ENCODE assay signal across 16 cellular contexts in the genomic region with DNA sequence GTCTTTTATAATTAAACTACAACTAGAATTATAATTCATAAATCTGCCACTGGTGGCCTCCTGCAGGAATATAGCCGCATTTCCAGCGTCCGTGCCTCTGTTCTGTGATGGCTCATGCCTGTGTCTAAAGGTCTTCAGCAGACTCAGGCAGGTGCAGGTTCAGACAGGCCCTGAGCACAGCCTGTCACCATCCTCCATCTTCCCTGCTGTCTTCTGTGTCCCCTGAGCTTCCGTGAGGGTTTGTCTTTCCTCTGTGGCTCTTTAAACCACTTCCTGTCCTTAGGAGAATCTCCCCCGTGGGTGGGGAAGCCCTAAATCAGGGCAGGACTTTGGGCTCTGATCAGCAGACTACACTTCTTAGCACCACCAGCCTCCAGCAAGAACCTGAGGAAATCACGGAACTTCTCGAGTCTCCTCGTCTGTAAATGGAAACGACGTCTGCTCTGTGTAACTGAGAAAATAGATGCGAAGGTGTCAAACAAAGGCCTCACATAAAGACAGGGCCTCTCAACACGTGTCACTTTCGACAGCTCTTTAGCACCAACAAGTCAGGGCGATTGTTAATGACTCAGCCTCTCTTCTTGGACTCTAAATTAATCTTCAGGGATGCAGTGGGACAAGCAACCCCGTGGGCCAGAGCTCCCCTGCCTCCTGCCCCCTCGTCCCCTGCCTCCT. TPM values are rescaled to one million over a fixed set of nuclear protein-coding genes. Genes with fewer than 3 reads are reported as not detected.
DNase-seq lines count a peak whose midpoint lies in the region; ATAC-seq and TF ChIP-seq lines count a peak whose summit lies in the region.
"Had no signal": no experiment of that assay in that cellular context is flagged by ENCODE, and none has a peak within 500 bp of the region (broad histone marks: within the 10 kb centered on the region; RNA-seq: fewer than 3 reads in every experiment).

No MANE protein-coding gene starts in this region.

- H3K4me1 ChIP-seq in right cardiac atrium (ENCODE audit: control insufficient read depth, insufficient read depth, low read length) = no peaks in the 10 kb centered on the region
- H3K4me1 ChIP-seq: A549 had no signal

- TF ChIP-seq EP300 in neural cell (conservative IDR thresholded peaks at IDR 0.05; ENCODE audit: poor library complexity, severe bottlenecking) = peak; percentile 72

- no peak for TF ChIP-seq RAD21 in neural cell (conservative IDR thresholded peaks at IDR 0.05)

- peaks cover 26% of the 10 kb centered on the region for H3K4me1 Mint-ChIP-seq in activated CD4-positive, alpha-beta T cell treated with anti-CD3 and anti-CD28 coated beads for 36 hours
- H3K4me1 Mint-ChIP-seq in activated T-helper 1 cell treated with anti-CD3 and anti-CD28 coated beads, Interleukin-12 subunit alpha, Interleukin-12 subunit beta, Interleukin-2, Interleukin-4 antibody, amounts not matched to agents 30 ng/mL and 10 ng/mL and 1 ng/mL, durations not matched to agents 14 hours and 24 hours and 36 hours (ENCODE audit: low read depth) = peaks cover 18% of the 10 kb centered on the region

- no peaks in the 10 kb centered on the region for H3K36me3 ChIP-seq in neural cell (ENCODE audit: insufficient read depth, low read length)

- intact Hi-C loops in activated CD4-positive, alpha-beta T cell treated with anti-CD3 and anti-CD28 coated beads for 36 hours (cut with DNase I, micrococcal nuclease) = no loop called here
- intact Hi-C loops in activated T-helper 1 cell treated with anti-CD3 and anti-CD28 coated beads, Interleukin-12 subunit alpha, Interleukin-12 subunit beta, Interleukin-2, Interleukin-4 antibody, amounts not matched to agents 30 ng/mL and 10 ng/mL and 1 ng/mL, durations not matched to agents 14 hours and 24 hours and 36 hours (cut with micrococcal nuclease) = no loop called here
- intact Hi-C loops in right cardiac atrium (cut with DNase I) = no loop called here

- H3K9me3 ChIP-seq in neural cell (ENCODE audit: low read length) (no peaks in the 10 kb centered on the region), right cardiac atrium (ENCODE audit: control insufficient read depth, low read length) (no peaks in the 10 kb centered on the region)
- H3K9me3 ChIP-seq: A549, upper lobe of left lung had no signal

- H3K79me2 ChIP-seq in neural cell (replicated peaks; ENCODE audit: insufficient read depth, low read length) = no peaks in the 10 kb centered on the region
- H3K79me2 ChIP-seq: hepatocyte had no signal

- TF ChIP-seq CTCF in neural cell (IDR thresholded peaks at IDR 0.05; ENCODE audit: poor library complexity, severe bottlenecking) = no peak
- no peak for TF ChIP-seq CTCF in GM10248 (IDR thresholded peaks at IDR 0.05; ENCODE audit: control extremely low read depth, extremely low read depth, low read depth, missing control alignments)

- H2AFZ ChIP-seq in neural cell (ENCODE audit: low read depth, low read length) = no peak overlapping the region
- H2AFZ ChIP-seq: hepatocyte had no signal

- no peaks in the 10 kb centered on the region for H3K9me2 ChIP-seq in neural cell (ENCODE audit: insufficient read depth, low read length)

- peak overlapping the region; percentile 28 for H3K4me3 ChIP-seq in neural cell (ENCODE audit: low read length)
- no peak overlapping the region for H3K4me3 ChIP-seq in right cardiac atrium (ENCODE audit: low read length)
- H3K4me3 ChIP-seq: A549, hepatocyte, smooth muscle cell, upper lobe of left lung had no signal

- H3K27me3 ChIP-seq in neural cell (ENCODE audit: insufficient read depth, low read depth, low read length) = no peaks in the 10 kb centered on the region
- no peaks in the 10 kb centered on the region for H3K27me3 ChIP-seq in right cardiac atrium (ENCODE audit: control insufficient read depth, insufficient read depth)
- H3K27me3 ChIP-seq: hepatocyte, upper lobe of left lung had no signal

- peak; percentile 26 for DNase-seq in activated CD4-positive, alpha-beta T cell treated with anti-CD3 and anti-CD28 coated beads for 36 hours
- no peak for DNase-seq in activated CD4-positive, alpha-beta T cell treated with anti-CD3 and anti-CD28 coated beads for 4 hours
- no peak for DNase-seq in activated T-helper 1 cell treated with anti-CD3 and anti-CD28 coated beads, Interleukin-12 subunit alpha, Interleukin-12 subunit beta, Interleukin-2, Interleukin-4 antibody, amounts not matched to agents 30 ng/mL and 10 ng/mL and 1 ng/mL, durations not matched to agents 14 hours and 24 hours and 36 hours (ENCODE audit: low spot score)
- no peak for DNase-seq in right cardiac atrium
- no peak for DNase-seq in GM10248 (ENCODE audit: extremely low spot score)
- DNase-seq: NCI-H1105, NCI-H524 treated with DMSO at 0.1 percent for 48 hours, upper lobe of left lung had no signal

- H3K36me3 Mint-ChIP-seq in activated CD4-positive, alpha-beta T cell treated with anti-CD3 and anti-CD28 coated beads for 36 hours (ENCODE audit: low read depth) = peaks cover 2% of the 10 kb centered on the region
- H3K36me3 Mint-ChIP-seq in activated T-helper 1 cell treated with anti-CD3 and anti-CD28 coated beads, Interleukin-12 subunit alpha, Interleukin-12 subunit beta, Interleukin-2, Interleukin-4 antibody, amounts not matched to agents 30 ng/mL and 10 ng/mL and 1 ng/mL, durations not matched to agents 14 hours and 24 hours and 36 hours (ENCODE audit: low read depth) = peaks cover 4% of the 10 kb centered on the region

- H3F3A ChIP-seq in neural cell (ENCODE audit: insufficient read depth, low read length, poor library complexity, severe bottlenecking) = no peaks in the 10 kb centered on the region

- no peaks in the 10 kb centered on the region for H3K27me3 Mint-ChIP-seq in activated CD4-positive, alpha-beta T cell treated with anti-CD3 and anti-CD28 coated beads for 36 hours
- H3K27me3 Mint-ChIP-seq in activated T-helper 1 cell treated with anti-CD3 and anti-CD28 coated beads, Interleukin-12 subunit alpha, Interleukin-12 subunit beta, Interleukin-2, Interleukin-4 antibody, amounts not matched to agents 30 ng/mL and 10 ng/mL and 1 ng/mL, durations not matched to agents 14 hours and 24 hours and 36 hours (ENCODE audit: insufficient read depth) = no peaks in the 10 kb centered on the region

- CTCF ChIA-PET in activated CD4-positive, alpha-beta T cell treated with anti-CD3 and anti-CD28 coated beads for 36 hours (lab: Charles Lee) = interaction anchor here (1.3 kb wide), 1 partner anchor 12 kb away, joined by 3 read pairs; no protein-coding TSS in a partner anchor
- CTCF ChIA-PET in GM10248 (lab: Yijun Ruan, JAX) = interaction anchor here (0.8 to 1.6 kb wide), 2 partner anchors 9 to 10 kb away, joined by 3 to 6 read pairs; no protein-coding TSS in a partner anchor

- ATAC-seq in activated CD4-positive, alpha-beta T cell treated with anti-CD3 and anti-CD28 coated beads for 36 hours = peak; percentile 67
- ATAC-seq in HG03095 (IDR thresholded peaks at IDR 0.05; ENCODE audit: unreplicated experiment) = peak; percentile 41
- ATAC-seq in HG03175 (IDR thresholded peaks at IDR 0.05; ENCODE audit: unreplicated experiment) = no peak
- no peak for ATAC-seq in right cardiac atrium
- ATAC-seq: A549, esophagus mucosa had no signal

- WGBS in right cardiac atrium = 78% methylated on average over 16 of the region's 16 CpGs

- H3K4me2 ChIP-seq in neural cell (ENCODE audit: low read length) = no peak overlapping the region
- H3K4me2 ChIP-seq: A549, hepatocyte, smooth muscle cell had no signal

- H3K4me3 Mint-ChIP-seq in activated CD4-positive, alpha-beta T cell treated with anti-CD3 and anti-CD28 coated beads for 36 hours = no peak overlapping the region
- no peak overlapping the region for H3K4me3 Mint-ChIP-seq in activated T-helper 1 cell treated with anti-CD3 and anti-CD28 coated beads, Interleukin-12 subunit alpha, Interleukin-12 subunit beta, Interleukin-2, Interleukin-4 antibody, amounts not matched to agents 30 ng/mL and 10 ng/mL and 1 ng/mL, durations not matched to agents 14 hours and 24 hours and 36 hours

- H3K27ac Mint-ChIP-seq in activated CD4-positive, alpha-beta T cell treated with anti-CD3 and anti-CD28 coated beads for 36 hours = peak overlapping the region; percentile 45
- peak overlapping the region; percentile 36 for H3K27ac Mint-ChIP-seq in activated T-helper 1 cell treated with anti-CD3 and anti-CD28 coated beads, Interleukin-12 subunit alpha, Interleukin-12 subunit beta, Interleukin-2, Interleukin-4 antibody, amounts not matched to agents 30 ng/mL and 10 ng/mL and 1 ng/mL, durations not matched to agents 14 hours and 24 hours and 36 hours

- no peaks in the 10 kb centered on the region for H3K9me3 Mint-ChIP-seq in activated CD4-positive, alpha-beta T cell treated with anti-CD3 and anti-CD28 coated beads for 36 hours (ENCODE audit: low read depth)
- H3K9me3 Mint-ChIP-seq in activated T-helper 1 cell treated with anti-CD3 and anti-CD28 coated beads, Interleukin-12 subunit alpha, Interleukin-12 subunit beta, Interleukin-2, Interleukin-4 antibody, amounts not matched to agents 30 ng/mL and 10 ng/mL and 1 ng/mL, durations not matched to agents 14 hours and 24 hours and 36 hours = no peaks in the 10 kb centered on the region

- POLR2A ChIA-PET in activated CD4-positive, alpha-beta T cell treated with anti-CD3 and anti-CD28 coated beads for 36 hours (lab: Charles Lee) = no interaction called here
- POLR2A ChIA-PET in GM10248 (lab: Yijun Ruan, JAX) = no interaction called here

- H3K27ac ChIP-seq in neural cell (ENCODE audit: low read length) (no peak overlapping the region), right cardiac atrium (ENCODE audit: low read length) (no peak overlapping the region)
- H3K27ac ChIP-seq: A549, hepatocyte, upper lobe of left lung had no signal

- no peaks in the 10 kb centered on the region for H4K20me1 ChIP-seq in neural cell (ENCODE audit: insufficient read depth)

- H3K9ac ChIP-seq in neural cell (ENCODE audit: low read length) = no peak overlapping the region

TF ChIP-seq in neural cell, 6 proteins besides CTCF, POLR2A, EP300 and RAD21:
- TF ChIP-seq MXI1 (conservative IDR thresholded peaks at IDR 0.05; ENCODE audit: poor library complexity, severe bottlenecking) (no peak), POLR2AphosphoS5 (IDR thresholded peaks at IDR 0.05) (peak; percentile 71)

RNA-seq across cellular contexts. Expression of a gene that starts 24.1 kb away (rescaled TPM):
- total RNA-seq in activated CD4-positive, alpha-beta T cell treated with anti-CD3 and anti-CD28 coated beads for 36 hours = 100 to 1,000 TPM in 1 of 2 experiments, 10 to 100 TPM in 1; 96.0 to 104 TPM
- total RNA-seq in activated T-helper 1 cell treated with anti-CD3 and anti-CD28 coated beads, Interleukin-12 subunit alpha, Interleukin-12 subunit beta, Interleukin-2, Interleukin-4 antibody, amounts not matched to agents 30 ng/mL and 10 ng/mL and 1 ng/mL, durations not matched to agents 14 hours and 24 hours and 36 hours = 102 and 103 TPM in 2 replicates
- 0.37 TPM in 1 of 2 replicates, not detected in the other for polyA plus RNA-seq in neural cell
- 0.81 and 1.7 TPM in 2 replicates for polyA minus RNA-seq in neural cell
- total RNA-seq in right cardiac atrium = 10 to 100 TPM; 20.1 to 25.3 (median 20.8) TPM
- 14.7 TPM for polyA plus RNA-seq in right cardiac atrium
- total RNA-seq: RPMI7951 had no signal

Comparison
In these comparisons a context has a peak if more than half of its experiments do, and no peak if none do; other contexts are left out.
1. ATAC-seq: peak in activated CD4-positive, alpha-beta T cell treated with anti-CD3 and anti-CD28 coated beads for 36 hours (single experiment) and HG03095 (single experiment); none in HG03175 (single experiment) and right cardiac atrium (0 of 2).